ENCODE assay signal across 11 cellular contexts in the genomic region with DNA sequence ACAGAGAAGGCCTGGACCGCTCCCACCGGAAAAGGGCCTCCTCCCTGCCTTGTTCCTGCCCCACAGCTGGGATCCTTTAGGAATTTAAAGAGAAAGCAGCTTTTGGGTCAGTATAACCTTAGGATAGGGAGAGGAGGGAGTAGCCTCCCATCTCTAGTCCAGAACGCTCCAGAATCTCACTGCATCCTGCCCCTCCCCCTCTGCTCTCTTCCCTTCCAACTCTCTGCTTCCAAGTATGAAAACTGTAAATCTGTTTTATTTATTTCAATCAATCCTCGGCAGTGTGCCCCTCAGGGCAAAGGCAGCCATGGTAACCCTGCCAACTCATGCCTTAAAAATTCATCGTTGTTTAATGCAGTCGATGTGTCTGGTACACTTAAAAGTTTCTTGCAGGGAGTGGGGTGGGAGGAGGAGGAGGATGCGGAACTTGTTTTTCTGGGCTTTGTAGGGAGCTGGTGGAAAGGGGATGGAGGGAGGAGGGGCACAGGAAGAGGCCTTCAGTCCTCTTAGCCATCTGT. TPM values are rescaled to one million over a fixed set of nuclear protein-coding genes. Genes with fewer than 3 reads are reported as not detected.
DNase-seq lines count a peak whose midpoint lies in the region; ATAC-seq and TF ChIP-seq lines count a peak whose summit lies in the region.
"Had no signal": no experiment of that assay in that cellular context is flagged by ENCODE, and none has a peak within 500 bp of the region (broad histone marks: within the 10 kb centered on the region; RNA-seq: fewer than 3 reads in every experiment).

No MANE protein-coding gene starts in this region.

- H3K27ac ChIP-seq in A673 (ENCODE audit: low read depth, low read length, poor library complexity, severe bottlenecking), result no peak overlapping the region
- peak overlapping the region; percentile 62 for H3K27ac ChIP-seq in muscle layer of colon (ENCODE audit: low read depth, low read length)
- H3K27ac ChIP-seq: BLaER1 treated with 17β-estradiol and CSF1 and Interleukin-3, amounts not matched to agents 10 nM and 100 nM had no signal

- peak; percentile 42 for DNase-seq in A673 (ENCODE audit: low spot score)
- DNase-seq in NCI-H226, result peak; percentile 93
- DNase-seq in dermis blood vessel endothelial cell, result peak; percentile 56
- DNase-seq in stimulated activated naive CD4-positive, alpha-beta T cell (lab: John Stamatoyannopoulos, UW), result no peak
- no peak for DNase-seq in COLO668 (lab: John Stamatoyannopoulos, UW; ENCODE audit: unreplicated experiment)
- DNase-seq in 8988T, result no peak
- DNase-seq: activated CD8-positive, alpha-beta T cell treated with anti-CD3 and anti-CD28 coated beads, Interleukin-2, amount 10 ng/mL, durations not matched to agents 7 days and 5 days; NCI-H446 treated with DMSO at 0.1 percent for 48 hours had no signal

- no TSS peak for BruUV-seq in A673 (replicated peaks; lab: Mats Ljungman, UMichigan)

- H3K27me3 ChIP-seq in A673 (replicated peaks; ENCODE audit: insufficient read depth, low read depth, low read length, poor library complexity), result no peaks in the 10 kb centered on the region
- H3K27me3 ChIP-seq in muscle layer of colon (ENCODE audit: control insufficient read depth in 1 of 2, insufficient read depth in 2 of 2, low read length in 2 of 2), result no peaks in the 10 kb centered on the region
- H3K27me3 ChIP-seq: BLaER1 treated with 17β-estradiol and CSF1 and Interleukin-3, amounts not matched to agents 10 nM and 100 nM had no signal

- intact Hi-C loops in A673 (cut with micrococcal nuclease; ENCODE audit: unreplicated experiment), result no loop called here

- H3K4me3 ChIP-seq in A673 (ENCODE audit: low read depth, low read length, poor library complexity, severe bottlenecking) (no peak overlapping the region), muscle layer of colon (ENCODE audit: low read depth in 1 of 2, low read length in 2 of 2) (peak overlapping the region in 1 of 2 donors; percentile 4)
- H3K4me3 ChIP-seq: BLaER1 treated with 17β-estradiol and CSF1 and Interleukin-3, amounts not matched to agents 10 nM and 100 nM had no signal

- peak overlapping the region; percentile 63 for H3K9ac ChIP-seq in muscle layer of colon (ENCODE audit: low read length)
- H3K9ac ChIP-seq: BLaER1 treated with 17β-estradiol and CSF1 and Interleukin-3, amounts not matched to agents 10 nM and 100 nM had no signal

- POLR2A ChIA-PET in A673 (lab: Charles Lee; ENCODE audit: low non-redundant PET), result no interaction called here

- no peak for ATAC-seq in HG03159 (IDR thresholded peaks at IDR 0.05; ENCODE audit: unreplicated experiment)
- ATAC-seq: activated CD8-positive, alpha-beta T cell treated with anti-CD3 and anti-CD28 coated beads, Interleukin-2, amount 10 ng/mL, durations not matched to agents 7 days and 5 days had no signal

- H3K36me3 ChIP-seq in A673 (ENCODE audit: insufficient read depth, low read length, poor library complexity, severe bottlenecking) (no peaks in the 10 kb centered on the region), muscle layer of colon (ENCODE audit: insufficient read depth, low read length) (no peaks in the 10 kb centered on the region)

- CTCF ChIA-PET in A673 (lab: Charles Lee), result no interaction called here

- no peak for TF ChIP-seq CTCF in A673 (conservative IDR thresholded peaks at IDR 0.05; ENCODE audit: low read depth, low read length)

- H3K9me3 ChIP-seq in A673 (ENCODE audit: low read depth, low read length, poor library complexity, severe bottlenecking) (no peaks in the 10 kb centered on the region), muscle layer of colon (ENCODE audit: low read length) (no peaks in the 10 kb centered on the region)
- H3K9me3 ChIP-seq: BLaER1 treated with 17β-estradiol and CSF1 and Interleukin-3, amounts not matched to agents 10 nM and 100 nM had no signal

- H3K4me1 ChIP-seq in A673 (ENCODE audit: insufficient read depth, low read length, poor library complexity, severe bottlenecking), result peaks cover 10% of the 10 kb centered on the region
- peaks cover 91% of the 10 kb centered on the region for H3K4me1 ChIP-seq in muscle layer of colon (ENCODE audit: insufficient read depth, low read length)

RNA-seq across cellular contexts. Expression of a gene that starts 21.2 kb away (rescaled TPM):
- 47.6 and 54.8 TPM in 2 replicates for total RNA-seq in A673 (2021)
- total RNA-seq in dermis blood vessel endothelial cell, result 19.9 and 20.6 TPM in 2 replicates

Comparison
In these comparisons a context has a peak if more than half of its experiments do, and no peak if none do; other contexts are left out.
1. DNase-seq: peak in A673 (single experiment), NCI-H226 (single experiment) and dermis blood vessel endothelial cell (single experiment); none in stimulated activated naive CD4-positive, alpha-beta T cell (0 of 6), COLO668 (single experiment) and 8988T (single experiment).